Comparison of ENCODE assay signal across 1 cellular context in genomic region chr4:182880387-182881356, GRCh38.
TF ChIP-seq lines count a peak whose summit lies in the region.

No MANE protein-coding gene starts in this region.

TF ChIP-seq in HepG2, 621 proteins besides CTCF, POLR2A, EP300 and RAD21 (continued from another document and continues in another):
- TF ChIP-seq ZNF770 (CRISPR knock-in tag; IDR thresholded peaks at IDR 0.05) (peak; percentile 34; the same call in 1 of the 2 replicates), ZNF720 (CRISPR knock-in tag; IDR thresholded peaks at IDR 0.05) (no peak), CHD2 (IDR thresholded peaks at IDR 0.05; ENCODE audit: low read depth, low read length) (no peak), KAT7 (CRISPR knock-in tag; IDR thresholded peaks at IDR 0.05; ENCODE audit: borderline replicate concordance) (no peak), SOX5 (CRISPR knock-in tag; IDR thresholded peaks at IDR 0.05; ENCODE audit: borderline replicate concordance) (peak; percentile 83), POLR2AphosphoS2 (IDR thresholded peaks at IDR 0.05; ENCODE audit: low read depth, low read length) (0 out of 2 replicates have a peak, but pooled peaks have one; percentile 56), GMEB1 (CRISPR knock-in tag; IDR thresholded peaks at IDR 0.05; ENCODE audit: borderline replicate concordance) (peak; percentile 73; the same call in 1 of the 2 replicates), NFIB (CRISPR knock-in tag; IDR thresholded peaks at IDR 0.05; ENCODE audit: borderline replicate concordance) (no peak), ATF7 (IDR thresholded peaks at IDR 0.05) (no peak), ATF7 (CRISPR knock-in tag; IDR thresholded peaks at IDR 0.05) (no peak), ZNF224 (CRISPR knock-in tag; IDR thresholded peaks at IDR 0.05) (0 out of 2 replicates have a peak, but pooled peaks have one; percentile 12), ZNF737 (CRISPR knock-in tag; IDR thresholded peaks at IDR 0.05; ENCODE audit: borderline replicate concordance) (no peak), IRF2 (CRISPR knock-in tag; IDR thresholded peaks at IDR 0.05) (peak; percentile 38; the same call in 1 of the 2 replicates), ATF7-NPFF (CRISPR knock-in tag; IDR thresholded peaks at IDR 0.05; ENCODE audit: low read depth) (no peak; the same call in 1 of the 2 replicates), ZNF572 (CRISPR knock-in tag; IDR thresholded peaks at IDR 0.05) (no peak), FOXK1 (CRISPR knock-in tag; IDR thresholded peaks at IDR 0.05; ENCODE audit: borderline replicate concordance, low read depth) (0 out of 2 replicates have a peak, but pooled peaks have one; percentile 13), ZSCAN25 (CRISPR knock-in tag; IDR thresholded peaks at IDR 0.05) (peak; percentile 76), ZNF550 (CRISPR knock-in tag; IDR thresholded peaks at IDR 0.05; ENCODE audit: borderline replicate concordance) (no peak), MATR3 (CRISPR knock-in tag; IDR thresholded peaks at IDR 0.05) (no peak), FLYWCH1 (CRISPR knock-in tag; IDR thresholded peaks at IDR 0.05) (no peak), MAFF (IDR thresholded peaks at IDR 0.05; ENCODE audit: low read depth, low read length) (0 out of 2 replicates have a peak, but pooled peaks have one; percentile 10), TEF (CRISPR knock-in tag; IDR thresholded peaks at IDR 0.05) (no peak), ZNF687 (CRISPR knock-in tag; IDR thresholded peaks at IDR 0.05) (peak; percentile 100), ARHGAP35 (CRISPR knock-in tag; IDR thresholded peaks at IDR 0.05; ENCODE audit: borderline replicate concordance) (no peak), ZNF879 (CRISPR knock-in tag; IDR thresholded peaks at IDR 0.05) (peak; percentile 91), ZNF343 (CRISPR knock-in tag; IDR thresholded peaks at IDR 0.05) (no peak; the same call in 1 of the 2 replicates), AGO1 (IDR thresholded peaks at IDR 0.05; ENCODE audit: low read depth, low read length, poor library complexity, severe bottlenecking) (no peak), CAMTA2 (CRISPR knock-in tag; IDR thresholded peaks at IDR 0.05; ENCODE audit: borderline replicate concordance) (peak; percentile 71; the same call in 1 of the 2 replicates), ATF1 (CRISPR knock-in tag; IDR thresholded peaks at IDR 0.05) (peak; percentile 56), ZNF7 (CRISPR knock-in tag; IDR thresholded peaks at IDR 0.05) (no peak), CEBPZ (IDR thresholded peaks at IDR 0.05; ENCODE audit: low read length) (no peak), ZNF574 (CRISPR knock-in tag; IDR thresholded peaks at IDR 0.05) (peak; percentile 68), ZNF431 (CRISPR knock-in tag; IDR thresholded peaks at IDR 0.05; ENCODE audit: borderline replicate concordance, low read depth) (no peak), MYPOP (CRISPR knock-in tag; IDR thresholded peaks at IDR 0.05) (0 out of 2 replicates have a peak, but pooled peaks have one; percentile 61), RARA (CRISPR knock-in tag; IDR thresholded peaks at IDR 0.05) (peak; percentile 70), PRMT3 (CRISPR knock-in tag; IDR thresholded peaks at IDR 0.05; ENCODE audit: borderline replicate concordance, low read depth) (no peak), PLSCR1 (CRISPR knock-in tag; IDR thresholded peaks at IDR 0.05; ENCODE audit: borderline replicate concordance) (no peak), THRA (CRISPR knock-in tag; IDR thresholded peaks at IDR 0.05; ENCODE audit: borderline replicate concordance) (peak; percentile 61), ZNF18 (CRISPR knock-in tag; IDR thresholded peaks at IDR 0.05; ENCODE audit: insufficient replicate concordance) (no peak), PHF20 (CRISPR knock-in tag; IDR thresholded peaks at IDR 0.05) (no peak), ZNF782 (CRISPR knock-in tag; IDR thresholded peaks at IDR 0.05; ENCODE audit: borderline replicate concordance) (0 out of 2 replicates have a peak, but pooled peaks have one; percentile 75), HIVEP1 (CRISPR knock-in tag; IDR thresholded peaks at IDR 0.05) (peak; percentile 70)
